Comparison of ENCODE assay signal across 25 cellular contexts in genomic region chr11:128200467-128200866, GRCh38.
"Had no signal": no experiment of that assay in that cellular context is flagged by ENCODE, and none has a peak within 500 bp of the region (broad histone marks: within the 10 kb centered on the region; RNA-seq: fewer than 3 reads in every experiment).

No MANE protein-coding gene starts in this region.

- H3K4me3 ChIP-seq: esophagus squamous epithelium, heart right ventricle, lung, prostate gland, sigmoid colon, skin epidermis, spleen, stomach, thyroid gland had no signal

- H3K36me3 Mint-ChIP-seq: memory B cell; naive B cell; stimulated activated naive B cell treated with anti-CD40 and anti-IgM and Interleukin-4, amounts not matched to agents 10 μg/mL and 1 μg/mL and 100 μg/mL, for 72 hours; type B pancreatic cell had no signal

- H3K9me3 ChIP-seq: esophagus squamous epithelium, heart right ventricle, prostate gland, sigmoid colon, spleen, stomach, thyroid gland had no signal

- DNase-seq: caudate nucleus; effector CD8-positive, alpha-beta T cell; erythroblast; esophagus squamous epithelium; glutamatergic neuron; heart right ventricle; hippocampal formation; kidney; naive B cell; nephron progenitor cell; nucleus accumbens; right cardiac atrium; sigmoid colon; spleen; stimulated activated CD4-positive, alpha-beta T cell treated with anti-CD3 and anti-CD28 coated beads, Interleukin-4, amount 100 ng/mL, for 4 hours; stimulated activated naive B cell treated with anti-CD40 and anti-IgM and Interleukin-4, amounts not matched to agents 10 μg/mL and 1 μg/mL and 100 μg/mL, for 72 hours; stomach; thyroid gland had no signal

- ATAC-seq: heart right ventricle; left lobe of liver; right cardiac atrium; stimulated activated naive B cell treated with anti-CD40 and anti-IgM and Interleukin-4, amounts not matched to agents 10 μg/mL and 1 μg/mL and 100 μg/mL, for 72 hours had no signal

- H3K4me1 Mint-ChIP-seq: memory B cell had no signal

- H3K4me3 Mint-ChIP-seq: dendritic cell treated with granulocyte-macrophage colony-stimulating factor and Interleukin-4, amounts not matched to agents 40 ng/mL and 50 ng/mL, for 4 days; memory B cell; naive B cell; nephron progenitor cell; stimulated activated naive B cell treated with anti-CD40 and anti-IgM and Interleukin-4, amounts not matched to agents 10 μg/mL and 1 μg/mL and 100 μg/mL, for 72 hours; type B pancreatic cell had no signal

- H3K9me3 Mint-ChIP-seq: dendritic cell treated with granulocyte-macrophage colony-stimulating factor and Interleukin-4, amounts not matched to agents 40 ng/mL and 50 ng/mL, for 4 days; memory B cell; nephron progenitor cell; stimulated activated naive B cell treated with anti-CD40 and anti-IgM and Interleukin-4, amounts not matched to agents 10 μg/mL and 1 μg/mL and 100 μg/mL, for 72 hours; type B pancreatic cell had no signal

- H3K27ac ChIP-seq: esophagus squamous epithelium, heart right ventricle, prostate gland, sigmoid colon, skin epidermis, spleen, stomach, thyroid gland had no signal

- H3K27me3 ChIP-seq: esophagus squamous epithelium, heart right ventricle, sigmoid colon, spleen, stomach, thyroid gland had no signal

- H3K4me1 ChIP-seq: esophagus squamous epithelium, prostate gland, sigmoid colon, stomach, thyroid gland had no signal

- H3K36me3 ChIP-seq: esophagus squamous epithelium, heart right ventricle, prostate gland, sigmoid colon, spleen, stomach, thyroid gland had no signal

- H3K27me3 Mint-ChIP-seq: dendritic cell treated with granulocyte-macrophage colony-stimulating factor and Interleukin-4, amounts not matched to agents 40 ng/mL and 50 ng/mL, for 4 days; memory B cell; naive B cell; stimulated activated naive B cell treated with anti-CD40 and anti-IgM and Interleukin-4, amounts not matched to agents 10 μg/mL and 1 μg/mL and 100 μg/mL, for 72 hours; type B pancreatic cell had no signal

- H3K27ac Mint-ChIP-seq: dendritic cell treated with granulocyte-macrophage colony-stimulating factor and Interleukin-4, amounts not matched to agents 40 ng/mL and 50 ng/mL, for 4 days; memory B cell; naive B cell; nephron progenitor cell; stimulated activated naive B cell treated with anti-CD40 and anti-IgM and Interleukin-4, amounts not matched to agents 10 μg/mL and 1 μg/mL and 100 μg/mL, for 72 hours; type B pancreatic cell had no signal
